In genomic region chr21:32658524-32658923, GRCh38 we compare ENCODE assay signal across 24 cellular contexts.
"Had no signal": no experiment of that assay in that cellular context is flagged by ENCODE, and none has a peak within 500 bp of the region (broad histone marks: within the 10 kb centered on the region; RNA-seq: fewer than 3 reads in every experiment).

No MANE protein-coding gene starts in this region.

- H3K4me3 ChIP-seq: K562, SJSA1, SK-N-MC had no signal

- H3K9ac ChIP-seq: KMS-11 had no signal

- FAIRE-seq: K562, RCC 7860 had no signal

- DNase-seq: Kasumi-1, MM.1S, NCI-H1092 treated with DMSO at 0.1 percent for 48 hours, NCI-H1436, NCI-H187, NCI-H2029, NCI-H2081 treated with DMSO at 0.1 percent for 48 hours, NCI-H2171, NCI-H226, NCI-H446, NCI-H510A, NCI-H524 treated with DMSO at 0.1 percent for 48 hours, NCI-H69, NCI-H774, Right ventricle myocardium superior, RPMI8226, SIG-M5 had no signal

- ATAC-seq: K562 had no signal

- H3K27ac ChIP-seq: HL-60, KMS-11, SJSA1, SK-N-MC had no signal

- H3K27me3 ChIP-seq: SJSA1 had no signal

- H3K9me3 ChIP-seq: SJSA1 had no signal

- H3K4me1 ChIP-seq: SJSA1 had no signal

- H3K4me2 ChIP-seq: KMS-11 had no signal

- H3K27me3 Mint-ChIP-seq: IgD-negative memory B cell had no signal
